Comparison of ENCODE assay signal across 31 cellular contexts in the genomic region with DNA sequence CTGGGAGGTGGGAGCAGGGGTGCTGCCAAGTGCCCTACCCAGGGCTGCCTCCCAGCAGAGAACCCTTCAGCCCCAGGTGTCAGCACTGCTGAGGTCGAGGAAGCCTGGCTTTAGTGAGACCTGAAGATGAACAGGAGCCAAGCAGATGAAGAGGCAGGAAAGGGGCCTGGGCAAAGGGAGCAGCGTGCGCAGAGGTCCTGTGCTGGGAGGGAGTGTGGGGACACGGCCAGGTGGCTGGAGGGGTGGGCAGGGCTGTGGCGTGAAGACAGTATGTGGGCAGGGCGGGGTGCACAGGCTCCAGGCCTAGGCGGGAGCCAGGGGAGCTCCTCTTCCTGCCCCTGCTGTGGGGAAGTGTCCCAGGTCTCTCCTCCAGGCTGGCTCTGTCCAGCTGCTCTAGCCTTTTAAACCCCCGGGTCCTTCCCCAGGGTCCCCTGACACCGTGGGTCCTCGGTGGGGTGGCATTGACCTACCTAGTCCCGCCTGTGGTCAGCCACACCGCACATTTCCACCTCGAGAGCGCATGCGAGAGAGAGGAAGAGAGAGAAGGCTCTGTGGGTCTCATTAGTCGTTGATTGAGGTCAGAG.
"Had no signal": no experiment of that assay in that cellular context is flagged by ENCODE, and none has a peak within 500 bp of the region (broad histone marks: within the 10 kb centered on the region; RNA-seq: fewer than 3 reads in every experiment).

No MANE protein-coding gene starts in this region.

- H3K27me3 ChIP-seq: adrenal gland, body of pancreas, colonic mucosa, ovary had no signal

- DNase-seq: activated CD4-positive, alpha-beta T cell treated with anti-CD3 and anti-CD28 coated beads for 36 hours; activated CD4-positive, CD25-positive, alpha-beta regulatory T cell; activated effector memory CD4-positive, alpha-beta T cell treated with Interleukin-2 at 50 U/mL for 16 hours; activated naive CD4-positive, alpha-beta T cell treated with anti-CD3 and anti-CD28 coated beads for 36 hours; activated naive CD8-positive, alpha-beta T cell treated with anti-CD3 and anti-CD28 coated beads for 36 hours; activated T-cell treated with anti-CD3 and anti-CD28 coated beads for 4 hours; activated T-cell treated with anti-CD3 and anti-CD28 coated beads, Interleukin-2, amount 50 U/mL, for 72 hours; adrenal gland; aorta; body of pancreas; colonic mucosa; effector CD8-positive, alpha-beta T cell; esophagus squamous epithelium; foreskin melanocyte; kidney glomerular epithelial cell; left lung; mesendoderm; natural killer cell; ovary; stimulated activated CD4-positive, alpha-beta T cell treated with anti-CD3 and anti-CD28 coated beads, Interleukin-15, amount 100 ng/mL, for 24 hours; stimulated activated CD4-positive, alpha-beta T cell treated with anti-CD3 and anti-CD28 coated beads, Interleukin-2, amount 100 ng/mL, for 24 hours; stimulated activated naive B cell treated with anti-CD40 and anti-IgM and Interleukin-4, amounts not matched to agents 10 μg/mL and 1 μg/mL and 100 μg/mL, for 72 hours; T-helper 1 cell; tibial artery had no signal

- H3K4me3 ChIP-seq: adrenal gland, body of pancreas, colonic mucosa, esophagus squamous epithelium, left lung, lung, ovary, prostate gland, sigmoid colon, smooth muscle cell, suprapubic skin, tibial artery had no signal

- H3K4me1 ChIP-seq: adrenal gland, body of pancreas, colonic mucosa, esophagus squamous epithelium, left lung, prostate gland, sigmoid colon, suprapubic skin, tibial artery had no signal

- H3K4me2 ChIP-seq: smooth muscle cell had no signal

- H3K9me3 ChIP-seq: adrenal gland, body of pancreas, colonic mucosa, esophagus squamous epithelium, left lung, ovary, prostate gland, sigmoid colon, suprapubic skin, tibial artery had no signal

- FAIRE-seq: endometrium had no signal

- H3K27ac ChIP-seq: adrenal gland, body of pancreas, colonic mucosa, epithelial cell of prostate, esophagus squamous epithelium, left lung, ovary, prostate gland, sigmoid colon, suprapubic skin, tibial artery had no signal

- H3K36me3 ChIP-seq: adrenal gland, colonic mucosa, esophagus squamous epithelium, left lung, ovary, prostate gland, sigmoid colon, suprapubic skin, tibial artery had no signal
